9 cellular contexts compared by ENCODE assay signal in genomic region chr2:190843874-190844699, GRCh38. TPM values are rescaled to one million over a fixed set of nuclear protein-coding genes. Genes with fewer than 3 reads are reported as not detected.
DNase-seq lines count a peak whose midpoint lies in the region; ATAC-seq and TF ChIP-seq lines count a peak whose summit lies in the region.
"Had no signal": no experiment of that assay in that cellular context is flagged by ENCODE, and none has a peak within 500 bp of the region (broad histone marks: within the 10 kb centered on the region; RNA-seq: fewer than 3 reads in every experiment).

No MANE protein-coding gene starts in this region.

- H3K4me3 ChIP-seq in MG63 (no peak overlapping the region), epithelial cell of esophagus (ENCODE audit: low read length) (no peak overlapping the region), WERI-Rb-1 (ENCODE audit: low read depth, low read length) (no peak overlapping the region)
- H3K4me3 ChIP-seq: cardiac muscle cell had no signal

- in situ Hi-C loops in GM13976 (cut with MboI; ENCODE audit: low sequenced_read_pairs, unreplicated experiment), result no loop called here

- no peak overlapping the region for H3K27ac ChIP-seq in WERI-Rb-1
- H3K27ac ChIP-seq: cardiac muscle cell had no signal

- DNase-seq in GM13976 (ENCODE audit: low spot score) (peak; percentile 38), MG63 (peak; percentile 37), epithelial cell of esophagus (ENCODE audit: low read depth) (peak; percentile 94), HuH-7.5 (ENCODE audit: low spot score) (no peak), NCI-H128 (lab: John Stamatoyannopoulos, UW; ENCODE audit: unreplicated experiment) (no peak), NCI-H2171 treated with DMSO at 0.1 percent for 48 hours (lab: John Stamatoyannopoulos, UW) (no peak), WERI-Rb-1 (no peak)

- H3K36me3 ChIP-seq in MG63, result no peaks in the 10 kb centered on the region
- no peaks in the 10 kb centered on the region for H3K36me3 ChIP-seq in WERI-Rb-1
- H3K36me3 ChIP-seq: cardiac muscle cell had no signal

- TF ChIP-seq CTCF in GM13976 (IDR thresholded peaks at IDR 0.05; ENCODE audit: borderline replicate concordance, control extremely low read depth, extremely low read depth, insufficient read depth, missing control alignments) (no peak), epithelial cell of esophagus (IDR thresholded peaks at IDR 0.05; ENCODE audit: insufficient read depth, low read depth, low read length, missing control alignments) (no peak), WERI-Rb-1 (IDR thresholded peaks at IDR 0.05; ENCODE audit: low read depth, low read length) (no peak)

- H3K9me3 ChIP-seq in MG63 (no peaks in the 10 kb centered on the region; the same call in 1 of the 2 replicates), WERI-Rb-1 (ENCODE audit: severe bottlenecking) (no peaks in the 10 kb centered on the region)

- ATAC-seq in GM21825 (IDR thresholded peaks at IDR 0.05; ENCODE audit: unreplicated experiment), result peak; percentile 85

- H3K27me3 ChIP-seq in MG63 (no peaks in the 10 kb centered on the region), WERI-Rb-1 (ENCODE audit: insufficient read depth, low read depth, severe bottlenecking) (no peaks in the 10 kb centered on the region)
- H3K27me3 ChIP-seq: cardiac muscle cell had no signal

RNA-seq across cellular contexts. Expression of gene GLS, which starts 36.5 kb away (rescaled TPM):
- total RNA-seq in MG63 (2014; rRNA removed; shearing (Covaris generic); ENCODE audit: low replicate concordance), result 118 and 149 TPM in 2 replicates

Comparison
In these comparisons a context has a peak if more than half of its experiments do, and no peak if none do; other contexts are left out.
1. DNase-seq: peak in GM13976 (single experiment), MG63 (single experiment) and epithelial cell of esophagus (single experiment); none in HuH-7.5 (single experiment), NCI-H128 (single experiment), NCI-H2171 treated with DMSO at 0.1 percent for 48 hours (single experiment) and WERI-Rb-1 (single experiment).